9 cellular contexts compared by ENCODE assay signal in the genomic region with DNA sequence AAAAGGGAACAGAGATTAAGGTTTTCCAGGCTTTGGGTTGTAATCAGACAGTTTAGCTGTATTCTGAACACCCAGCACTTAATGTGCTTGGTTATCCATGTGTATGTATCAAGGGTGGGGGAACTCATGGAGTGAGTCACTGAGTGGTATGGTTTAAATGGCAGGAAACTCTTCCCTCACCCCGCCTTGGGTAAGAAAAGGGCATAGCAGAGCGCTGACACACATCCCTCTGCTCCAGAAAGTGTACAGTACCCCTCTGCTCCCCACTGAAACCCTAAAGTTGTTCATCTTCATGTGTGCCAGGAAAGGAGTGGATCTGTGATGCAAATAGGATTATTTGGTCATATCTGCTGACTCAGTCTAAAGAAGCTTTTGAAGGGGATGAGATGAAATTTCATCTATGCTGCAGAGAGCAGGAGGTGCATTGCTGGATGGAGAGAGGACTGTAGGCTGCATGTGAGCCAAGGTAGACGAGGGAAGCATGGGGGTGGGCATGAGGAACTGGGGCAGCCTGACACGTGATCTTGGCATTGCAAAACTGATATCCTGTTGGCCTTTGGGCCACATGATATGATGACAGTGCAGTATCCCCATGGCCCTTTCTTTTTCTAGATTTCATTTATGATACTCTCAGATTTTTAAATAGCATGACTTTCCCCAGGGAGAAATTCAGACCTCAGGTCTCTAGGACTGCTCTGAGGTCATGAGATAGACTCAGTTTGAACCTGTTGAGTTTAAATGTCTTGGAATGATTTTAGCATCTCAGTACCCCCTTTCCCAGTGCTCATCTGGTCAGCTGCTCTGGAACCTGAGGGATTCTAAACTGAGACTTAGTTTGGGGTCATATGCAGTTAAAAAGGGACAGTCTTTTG.
A peak's percentile ranks its signal among the peaks of the same experiment; 100 is the strongest.
DNase-seq lines count a peak whose midpoint lies in the region; ATAC-seq and TF ChIP-seq lines count a peak whose summit lies in the region.
"Had no signal": no experiment of that assay in that cellular context is flagged by ENCODE, and none has a peak within 500 bp of the region (broad histone marks: within the 10 kb centered on the region; RNA-seq: fewer than 3 reads in every experiment).

No MANE protein-coding gene starts in this region.

- ATAC-seq in stimulated activated effector memory CD8-positive, alpha-beta T cell treated with anti-CD3 and anti-CD28 coated beads, Interleukin-12 subunit alpha, Interleukin-12 subunit beta, amount 100 ng/mL, for 72 hours = peak; percentile 91
- ATAC-seq in HG03521 (IDR thresholded peaks at IDR 0.05; ENCODE audit: unreplicated experiment) = no peak
- no peak for ATAC-seq in left lobe of liver
- no peak for ATAC-seq in GM21447 (IDR thresholded peaks at IDR 0.05; ENCODE audit: unreplicated experiment)

- peaks cover 4% of the 10 kb centered on the region for H3K36me3 Mint-ChIP-seq in T-helper 2 cell treated with Interferon-gamma antibody and Interleukin-4, amounts not matched to agents 5 μg/mL and 100 μg/mL, for 36 hours (ENCODE audit: low read depth)
- no peaks in the 10 kb centered on the region for H3K36me3 Mint-ChIP-seq in stimulated activated effector memory CD8-positive, alpha-beta T cell treated with anti-CD3 and anti-CD28 coated beads, Interleukin-12 subunit alpha, Interleukin-12 subunit beta, amount 100 ng/mL, for 72 hours

- H3K27ac Mint-ChIP-seq in T-helper 2 cell treated with Interferon-gamma antibody and Interleukin-4, amounts not matched to agents 5 μg/mL and 100 μg/mL, for 36 hours = no peak overlapping the region
- H3K27ac Mint-ChIP-seq in stimulated activated effector memory CD8-positive, alpha-beta T cell treated with anti-CD3 and anti-CD28 coated beads, Interleukin-12 subunit alpha, Interleukin-12 subunit beta, amount 100 ng/mL, for 72 hours = peak overlapping the region; percentile 80

- peak overlapping the region; percentile 31 for H3K4me3 ChIP-seq in fibroblast of mammary gland (ENCODE audit: control insufficient read depth, low read depth, low read length)
- H3K4me3 ChIP-seq: tibial nerve had no signal

- H3K9me3 Mint-ChIP-seq in T-helper 2 cell treated with Interferon-gamma antibody and Interleukin-4, amounts not matched to agents 5 μg/mL and 100 μg/mL, for 36 hours = no peaks in the 10 kb centered on the region
- H3K9me3 Mint-ChIP-seq in stimulated activated effector memory CD8-positive, alpha-beta T cell treated with anti-CD3 and anti-CD28 coated beads, Interleukin-12 subunit alpha, Interleukin-12 subunit beta, amount 100 ng/mL, for 72 hours = no peaks in the 10 kb centered on the region

- H3K4me1 Mint-ChIP-seq in T-helper 2 cell treated with Interferon-gamma antibody and Interleukin-4, amounts not matched to agents 5 μg/mL and 100 μg/mL, for 36 hours (ENCODE audit: low read depth) = peaks cover 17% of the 10 kb centered on the region
- peaks cover 20% of the 10 kb centered on the region for H3K4me1 Mint-ChIP-seq in stimulated activated effector memory CD8-positive, alpha-beta T cell treated with anti-CD3 and anti-CD28 coated beads, Interleukin-12 subunit alpha, Interleukin-12 subunit beta, amount 100 ng/mL, for 72 hours

- DNase-seq in T-helper 2 cell treated with Interferon-gamma antibody and Interleukin-4, amounts not matched to agents 5 μg/mL and 100 μg/mL, for 36 hours (ENCODE audit: low spot score) = peak; percentile 4
- no peak for DNase-seq in T-helper 2 cell
- DNase-seq in OCI-M1 (lab: John Stamatoyannopoulos, UW) = peak; percentile 66
- DNase-seq in fibroblast of mammary gland (ENCODE audit: low read depth) = peak; percentile 97
- no peak for DNase-seq in stimulated activated effector memory CD8-positive, alpha-beta T cell treated with anti-CD3 and anti-CD28 coated beads, Interleukin-12 subunit alpha, Interleukin-12 subunit beta, amount 100 ng/mL, for 72 hours (ENCODE audit: low spot score in 2 of 2)
- no peak for DNase-seq in left lobe of liver (ENCODE audit: low spot score)

- no peak overlapping the region for H3K4me3 Mint-ChIP-seq in T-helper 2 cell treated with Interferon-gamma antibody and Interleukin-4, amounts not matched to agents 5 μg/mL and 100 μg/mL, for 36 hours
- H3K4me3 Mint-ChIP-seq in stimulated activated effector memory CD8-positive, alpha-beta T cell treated with anti-CD3 and anti-CD28 coated beads, Interleukin-12 subunit alpha, Interleukin-12 subunit beta, amount 100 ng/mL, for 72 hours = no peak overlapping the region

- TF ChIP-seq CTCF in fibroblast of mammary gland (conservative IDR thresholded peaks at IDR 0.05; ENCODE audit: control insufficient read depth, insufficient read depth, low read depth, low read length) = no peak

- no peaks in the 10 kb centered on the region for H3K27me3 Mint-ChIP-seq in T-helper 2 cell treated with Interferon-gamma antibody and Interleukin-4, amounts not matched to agents 5 μg/mL and 100 μg/mL, for 36 hours (ENCODE audit: low read depth)

Comparison
In these comparisons a context has a peak if more than half of its experiments do, and no peak if none do; other contexts are left out.
1. DNase-seq: peak in T-helper 2 cell treated with Interferon-gamma antibody and Interleukin-4, amounts not matched to agents 5 μg/mL and 100 μg/mL, for 36 hours (single experiment), OCI-M1 (single experiment) and fibroblast of mammary gland (single experiment); none in T-helper 2 cell (0 of 5), stimulated activated effector memory CD8-positive, alpha-beta T cell treated with anti-CD3 and anti-CD28 coated beads, Interleukin-12 subunit alpha, Interleukin-12 subunit beta, amount 100 ng/mL, for 72 hours (0 of 2) and left lobe of liver (single experiment).